Comparison of ENCODE assay signal across 1 cellular context in the genomic region with DNA sequence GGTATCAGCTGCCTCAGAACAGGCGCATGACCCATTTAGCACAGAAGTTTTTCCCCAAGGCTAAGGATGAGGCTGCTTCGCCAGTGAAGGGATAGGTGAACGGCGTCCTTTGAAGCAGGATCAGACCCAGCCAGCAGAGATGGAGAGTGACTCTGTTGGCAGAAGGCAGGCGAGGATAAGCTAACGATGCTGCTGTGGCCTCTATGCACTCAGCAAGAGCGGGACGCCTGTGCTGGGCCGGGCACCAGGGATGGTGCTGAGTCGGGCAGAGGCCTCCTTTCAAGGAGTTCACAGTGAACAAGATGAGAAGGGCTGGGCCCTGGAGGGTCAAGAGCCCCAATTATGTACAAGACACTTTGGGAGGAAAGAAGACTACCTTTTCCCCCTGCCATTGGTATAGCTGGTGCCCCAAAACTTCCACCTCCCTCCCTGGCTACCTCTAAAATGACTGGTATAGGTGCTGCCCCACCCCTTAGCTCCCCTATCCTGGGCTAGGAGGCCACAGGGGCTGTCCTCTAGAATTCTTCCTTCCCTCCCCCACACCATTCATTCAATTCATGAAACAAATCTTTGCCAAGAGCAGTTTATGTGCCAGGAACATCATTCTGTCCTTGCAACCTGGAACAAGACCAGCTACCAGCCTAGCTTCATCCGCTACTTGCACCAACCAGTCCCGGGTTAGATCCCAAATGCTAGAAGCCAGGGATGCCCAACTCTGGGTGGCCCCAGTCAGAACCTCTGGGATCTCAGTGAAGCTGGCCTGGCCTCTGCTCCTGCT.
TF ChIP-seq lines count a peak whose summit lies in the region.

No MANE protein-coding gene starts in this region.

TF ChIP-seq in HCT116, 20 proteins besides CTCF, POLR2A, EP300 and RAD21:
- TF ChIP-seq EGR1 (IDR thresholded peaks at IDR 0.05; ENCODE audit: low read depth): no peak
- no peak for TF ChIP-seq CEBPB (IDR thresholded peaks at IDR 0.05; ENCODE audit: low read depth)
- TF ChIP-seq, protein P1, sequence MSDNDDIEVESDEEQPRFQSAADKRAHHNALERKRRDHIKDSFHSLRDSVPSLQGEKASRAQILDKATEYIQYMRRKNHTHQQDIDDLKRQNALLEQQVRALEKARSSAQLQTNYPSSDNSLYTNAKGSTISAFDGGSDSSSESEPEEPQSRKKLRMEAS (IDR thresholded peaks at IDR 0.05): no peak
